1 cellular context compared by ENCODE assay signal in genomic region chr12:40784102-40784501, GRCh38.
TF ChIP-seq lines count a peak whose summit lies in the region.

No MANE protein-coding gene starts in this region.

TF ChIP-seq in SK-N-SH, 30 proteins besides CTCF, POLR2A, EP300 and RAD21 (continued from another document):
- TF ChIP-seq REST (IDR thresholded peaks at IDR 0.05; ENCODE audit: low read depth, low read length) = no peak
- TF ChIP-seq NRF1 (IDR thresholded peaks at IDR 0.05; ENCODE audit: low read depth, low read length) = no peak
- no peak for TF ChIP-seq RCOR1 (IDR thresholded peaks at IDR 0.05; ENCODE audit: low read length)
